In the genomic region with DNA sequence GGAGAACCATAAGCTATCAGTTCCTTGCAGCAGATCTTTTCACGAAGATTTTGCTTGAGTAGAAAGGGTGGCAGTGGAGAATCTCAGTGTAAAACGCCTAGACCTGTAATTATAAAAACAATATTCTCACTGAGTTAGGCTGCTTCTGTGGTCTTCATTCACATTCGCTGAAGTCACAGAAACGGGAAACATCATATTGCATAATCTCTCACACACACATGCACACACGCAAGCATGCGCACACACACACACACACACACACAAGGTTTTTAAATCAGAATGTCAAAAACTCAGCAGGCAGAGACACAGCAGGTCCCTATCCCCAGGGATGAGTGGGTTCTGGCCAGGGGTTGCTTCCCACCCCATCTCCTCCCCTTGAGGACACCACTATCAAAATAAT, we compare ENCODE assay signal across 12 cellular contexts.
DNase-seq lines count a peak whose midpoint lies in the region; ATAC-seq and TF ChIP-seq lines count a peak whose summit lies in the region.
"Had no signal": no experiment of that assay in that cellular context is flagged by ENCODE, and none has a peak within 500 bp of the region (broad histone marks: within the 10 kb centered on the region; RNA-seq: fewer than 3 reads in every experiment).

No MANE protein-coding gene starts in this region.

- DNase-seq in CD1c-positive myeloid dendritic cell (ENCODE audit: extremely low spot score) (peak; percentile 80), NOMO-1 (lab: John Stamatoyannopoulos, UW; ENCODE audit: unreplicated experiment in 2 of 2) (peak; percentile 41 to 73), fibroblast of mammary gland (ENCODE audit: low read depth) (peak; percentile 56), renal cortical epithelial cell (ENCODE audit: low read depth) (peak; percentile 76), GM20000 (ENCODE audit: low spot score) (no peak), occipital lobe (lab: John Stamatoyannopoulos, UW) (no peak)
- DNase-seq: DND-41, GOT3, mammary epithelial cell, MM.1S had no signal

- TF ChIP-seq CTCF in fibroblast of mammary gland (conservative IDR thresholded peaks at IDR 0.05; ENCODE audit: control insufficient read depth, insufficient read depth, low read depth, low read length) (no peak), GM20000 (IDR thresholded peaks at IDR 0.05; ENCODE audit: extremely low read depth, missing control alignments) (no peak)

- ATAC-seq in HG03159 (IDR thresholded peaks at IDR 0.05; ENCODE audit: unreplicated experiment) (no peak), GM21737 (IDR thresholded peaks at IDR 0.05; ENCODE audit: unreplicated experiment) (no peak)

- no peak overlapping the region for H3K4me3 ChIP-seq in fibroblast of mammary gland (ENCODE audit: control insufficient read depth, low read depth, low read length)

Comparison
In these comparisons a context has a peak if more than half of its experiments do, and no peak if none do; other contexts are left out.
1. DNase-seq: peak in CD1c-positive myeloid dendritic cell (single experiment), NOMO-1 (2 of 2), fibroblast of mammary gland (single experiment) and renal cortical epithelial cell (single experiment); none in GM20000 (single experiment) and occipital lobe (single experiment).